ENCODE assay signal across 27 cellular contexts in genomic region chr15:95921404-95921803, GRCh38.
DNase-seq lines count a peak whose midpoint lies in the region; ATAC-seq, FAIRE-seq and TF ChIP-seq lines count a peak whose summit lies in the region.
"Had no signal": no experiment of that assay in that cellular context is flagged by ENCODE, and none has a peak within 500 bp of the region (broad histone marks: within the 10 kb centered on the region; RNA-seq: fewer than 3 reads in every experiment).

No MANE protein-coding gene starts in this region.

- H2AFZ ChIP-seq in K562 (ENCODE audit: low read depth, low read length) (peak overlapping the region; percentile 41; the same call in 1 of the 2 replicates), neural progenitor cell (replicated peaks) (no peak overlapping the region)

- no peak overlapping the region for H3K27ac ChIP-seq in left ventricle myocardium inferior (replicated peaks)
- H3K27ac ChIP-seq in K562 (ENCODE audit: extremely low read depth, low read depth, low read length): no peak overlapping the region
- H3K27ac ChIP-seq in neural progenitor cell: no peak overlapping the region
- H3K27ac ChIP-seq: BLaER1 had no signal

- H3K9me1 ChIP-seq in K562 (ENCODE audit: control insufficient read depth, insufficient read depth, low read length): no peaks in the 10 kb centered on the region

- intact Hi-C loops in left ventricle myocardium superior (cut with micrococcal nuclease) (no loop called here), left ventricle myocardium inferior (cut with micrococcal nuclease) (no loop called here), K562 (cut with micrococcal nuclease) (loop anchor here (10.0 kb wide), 1 partner anchor 213 kb away; no protein-coding TSS in a partner anchor)

- BruUV-seq in K562 (replicated peaks; lab: Mats Ljungman, UMichigan): no TSS peak

- DNase-seq in left ventricle myocardium superior (no peak), left ventricle myocardium inferior (no peak), K562 (ENCODE audit: extremely low read depth in 1 of 4, low spot score in 3 of 4) (no peak), neural progenitor cell (ENCODE audit: low spot score) (no peak), SW 1271 (lab: John Stamatoyannopoulos, UW) (no peak)
- DNase-seq in activated T-cell treated with anti-CD3 and anti-CD28 coated beads, Interleukin-2, amount 50 U/mL, for 4 hours: no peak
- DNase-seq: 8988T; ACHN; BE2C; C1 segment of cervical spinal cord; CD4-positive, alpha-beta memory T cell; CD4-positive, CD25-positive, alpha-beta regulatory T cell; CD8-positive, alpha-beta memory T cell; COR-L47; DMS 273 treated with DMSO at 0.1 percent for 48 hours; DMS153; DMS53; DMS79; DND-41; EL; GDM1 had no signal

- no peaks in the 10 kb centered on the region for H3K79me2 ChIP-seq in K562 (ENCODE audit: control insufficient read depth, insufficient read depth, low read length)
- H3K79me2 ChIP-seq in neural progenitor cell (ENCODE audit: low read depth): no peaks in the 10 kb centered on the region

- POLR2A ChIA-PET in K562 (lab: Yijun Ruan, JAX): interaction anchor here (0.8 kb wide), 1 partner anchor 10 kb away, joined by 3 read pairs; no protein-coding TSS in a partner anchor

- H3K9me3 ChIP-seq in left ventricle myocardium inferior (replicated peaks): no peaks in the 10 kb centered on the region
- no peaks in the 10 kb centered on the region for H3K9me3 ChIP-seq in K562 (replicated peaks; ENCODE audit: control insufficient read depth, insufficient read depth, low read depth, low read length)
- H3K9me3 ChIP-seq in neural progenitor cell (ENCODE audit: low read depth): no peaks in the 10 kb centered on the region
- H3K9me3 ChIP-seq: BE2C, BLaER1 had no signal

- H4K20me1 ChIP-seq in K562 (replicated peaks; ENCODE audit: control insufficient read depth, insufficient read depth, low read length) (no peaks in the 10 kb centered on the region), neural progenitor cell (ENCODE audit: low read depth) (no peaks in the 10 kb centered on the region)
- H4K20me1 ChIP-seq: BLaER1 had no signal

- H3K4me3 ChIP-seq in left ventricle myocardium inferior: no peak overlapping the region
- H3K4me3 ChIP-seq in K562: no peak overlapping the region
- no peak overlapping the region for H3K4me3 ChIP-seq in neural progenitor cell
- H3K4me3 ChIP-seq: BLaER1, GM12878 had no signal

- no peaks in the 10 kb centered on the region for H3K9me3 Mint-ChIP-seq in neural progenitor cell
- H3K9me3 Mint-ChIP-seq in activated T-cell treated with anti-CD3 and anti-CD28 coated beads, Interleukin-2, amount 50 U/mL, for 4 hours: no peaks in the 10 kb centered on the region
- H3K9me3 Mint-ChIP-seq: CD14-positive monocyte had no signal

- in situ Hi-C loops in K562 (cut with MboI): loop anchor here (10.0 kb wide), 1 partner anchor 413 kb away; the partner anchor contains the start of gene NR2F2

- H3K9ac ChIP-seq in K562 (ENCODE audit: insufficient read depth in 1 of 2, low read depth in 2 of 2, low read length in 2 of 2): no peak overlapping the region
- H3K9ac ChIP-seq in neural progenitor cell: no peak overlapping the region
- H3K9ac ChIP-seq: BLaER1 had no signal

- H3K27me3 ChIP-seq in left ventricle myocardium inferior (ENCODE audit: low read depth): no peaks in the 10 kb centered on the region
- no peaks in the 10 kb centered on the region for H3K27me3 ChIP-seq in K562 (ENCODE audit: control insufficient read depth in 2 of 2, insufficient read depth in 2 of 2, low read length in 2 of 2)
- no peaks in the 10 kb centered on the region for H3K27me3 ChIP-seq in neural progenitor cell
- H3K27me3 ChIP-seq: BE2C, BLaER1 had no signal

- no peaks in the 10 kb centered on the region for H3K36me3 ChIP-seq in left ventricle myocardium inferior
- no peaks in the 10 kb centered on the region for H3K36me3 ChIP-seq in K562 (ENCODE audit: control insufficient read depth, insufficient read depth, low read length)
- H3K36me3 ChIP-seq in neural progenitor cell: no peaks in the 10 kb centered on the region
- H3K36me3 ChIP-seq: BE2C, BLaER1 had no signal

- TF ChIP-seq CTCF in left ventricle myocardium inferior (IDR thresholded peaks at IDR 0.05; ENCODE audit: borderline replicate concordance) (no peak), K562 (IDR thresholded peaks at IDR 0.05 in 2 of 3, conservative IDR thresholded peaks at IDR 0.05 in 1 of 3; ENCODE audit: insufficient read depth in 2 of 3, low read depth in 1 of 3, low read length in 3 of 3) (no peak), neural progenitor cell (IDR thresholded peaks at IDR 0.05) (no peak)

- H3K4me3 Mint-ChIP-seq in neural progenitor cell: no peak overlapping the region
- H3K4me3 Mint-ChIP-seq in activated T-cell treated with anti-CD3 and anti-CD28 coated beads, Interleukin-2, amount 50 U/mL, for 4 hours: no peak overlapping the region
- H3K4me3 Mint-ChIP-seq: CD14-positive monocyte; CD4-positive, alpha-beta memory T cell; CD4-positive, CD25-positive, alpha-beta regulatory T cell; CD8-positive, alpha-beta memory T cell had no signal

- TF ChIP-seq POLR2A in K562 (conservative IDR thresholded peaks at IDR 0.05): no peak

- TF ChIP-seq EP300 in K562 (IDR thresholded peaks at IDR 0.05; ENCODE audit: low read length): no peak

- H3K4me1 ChIP-seq in left ventricle myocardium inferior: peaks cover 6% of the 10 kb centered on the region
- peaks cover 0 to 16% of the 10 kb centered on the region in 2 experiments; a peak in 3 of 5 replicates for H3K4me1 ChIP-seq in K562 (replicated peaks in 1 of 2; ENCODE audit: control insufficient read depth in 2 of 2, insufficient read depth in 2 of 2, low read length in 2 of 2)
- peaks cover 4% of the 10 kb centered on the region for H3K4me1 ChIP-seq in neural progenitor cell
- H3K4me1 ChIP-seq: BE2C, BLaER1 had no signal

- peak; percentile 57 for ATAC-seq in left ventricle myocardium superior
- no peak; the same call in 2 of the 3 replicates for ATAC-seq in K562
- ATAC-seq in activated T-cell treated with anti-CD3 and anti-CD28 coated beads, Interleukin-2, amount 50 U/mL, for 4 hours: no peak
- ATAC-seq: GM12878 had no signal

- H3K27ac Mint-ChIP-seq in neural progenitor cell: peak overlapping the region; percentile 67
- H3K27ac Mint-ChIP-seq: CD14-positive monocyte; CD4-positive, alpha-beta memory T cell; CD4-positive, CD25-positive, alpha-beta regulatory T cell; CD8-positive, alpha-beta memory T cell had no signal

- no peaks in the 10 kb centered on the region for H3K36me3 Mint-ChIP-seq in neural progenitor cell
- no peaks in the 10 kb centered on the region for H3K36me3 Mint-ChIP-seq in activated T-cell treated with anti-CD3 and anti-CD28 coated beads, Interleukin-2, amount 50 U/mL, for 4 hours (ENCODE audit: insufficient read depth)
- H3K36me3 Mint-ChIP-seq: CD14-positive monocyte; CD4-positive, alpha-beta memory T cell; CD4-positive, CD25-positive, alpha-beta regulatory T cell; CD8-positive, alpha-beta memory T cell had no signal

- H3F3A ChIP-seq in neural progenitor cell (ENCODE audit: low read depth): no peaks in the 10 kb centered on the region

- H3K4me2 ChIP-seq in K562 (ENCODE audit: insufficient read depth, low read length) (no peak overlapping the region), neural progenitor cell (no peak overlapping the region)
- H3K4me2 ChIP-seq: BLaER1 had no signal

- CTCF ChIA-PET in K562 (lab: Yijun Ruan, JAX; ENCODE audit: low intra/inter-chr PET ratio): no interaction called here

- peak; percentile 69 for FAIRE-seq in K562 (lab: Jason Lieb, UNC)
- FAIRE-seq: A204.1, GM12878, GM12892, GM18507 had no signal

- H3K27me3 Mint-ChIP-seq in neural progenitor cell (ENCODE audit: insufficient read depth, low read depth): no peaks in the 10 kb centered on the region
- no peaks in the 10 kb centered on the region for H3K27me3 Mint-ChIP-seq in activated T-cell treated with anti-CD3 and anti-CD28 coated beads, Interleukin-2, amount 50 U/mL, for 4 hours (ENCODE audit: low read depth)
- H3K27me3 Mint-ChIP-seq: CD4-positive, CD25-positive, alpha-beta regulatory T cell had no signal

- H3K4me1 Mint-ChIP-seq in neural progenitor cell: peaks cover 10% of the 10 kb centered on the region
- no peaks in the 10 kb centered on the region for H3K4me1 Mint-ChIP-seq in activated T-cell treated with anti-CD3 and anti-CD28 coated beads, Interleukin-2, amount 50 U/mL, for 4 hours (ENCODE audit: low read depth)
- H3K4me1 Mint-ChIP-seq: CD14-positive monocyte; CD4-positive, alpha-beta memory T cell; CD4-positive, CD25-positive, alpha-beta regulatory T cell; CD8-positive, alpha-beta memory T cell had no signal

- no peak for TF ChIP-seq RAD21 in K562 (CRISPR knock-in tag; conservative IDR thresholded peaks at IDR 0.05 in 1 of 2, IDR thresholded peaks at IDR 0.05 in 1 of 2)

TF ChIP-seq in K562, 482 proteins besides CTCF, POLR2A, EP300 and RAD21:
- TF ChIP-seq ESRRA (IDR thresholded peaks at IDR 0.05; ENCODE audit: borderline replicate concordance, low read depth): peak; percentile 65
- no peak for TF ChIP-seq ZNF583 (CRISPR knock-in tag; IDR thresholded peaks at IDR 0.05)
